8 cellular contexts compared by ENCODE assay signal in genomic region chr10:51699145-51699474, GRCh38. TPM values are rescaled to one million over a fixed set of nuclear protein-coding genes. Genes with fewer than 3 reads are reported as not detected.
A peak's percentile ranks its signal among the peaks of the same experiment; 100 is the strongest.
DNase-seq lines count a peak whose midpoint lies in the region; ATAC-seq, FAIRE-seq and TF ChIP-seq lines count a peak whose summit lies in the region.

No MANE protein-coding gene starts in this region.

- H3K4me1 ChIP-seq in BE2C (peaks cover 3% of the 10 kb centered on the region; the same call in 1 of the 2 replicates), kidney (ENCODE audit: control insufficient read depth in 1 of 2, insufficient read depth in 1 of 2, low read depth in 1 of 2, low read length in 2 of 2) (peaks cover 7 to 16% of the 10 kb centered on the region in 2 donors)

- TF ChIP-seq CTCF in BE2C (IDR thresholded peaks at IDR 0.05; ENCODE audit: low read depth, low read length) (no peak), kidney (IDR thresholded peaks at IDR 0.05; ENCODE audit: borderline replicate concordance, extremely low read depth, insufficient read depth) (no peak)

- H3K9me3 ChIP-seq in BE2C = no peaks in the 10 kb centered on the region
- no peaks in the 10 kb centered on the region for H3K9me3 ChIP-seq in kidney (ENCODE audit: control insufficient read depth in 1 of 2, low read length in 2 of 2)

- FAIRE-seq in kidney (lab: Jason Lieb, UNC) = no peak

- intact Hi-C loops in kidney (cut with DNase I) = no loop called here

- H3K36me3 ChIP-seq in BE2C (peaks cover 7% of the 10 kb centered on the region), kidney (ENCODE audit: control insufficient read depth in 1 of 2, insufficient read depth in 2 of 2, low read length in 2 of 2) (no peaks in the 10 kb centered on the region)

- H3K27me3 ChIP-seq in BE2C = no peaks in the 10 kb centered on the region

- H3K4me3 ChIP-seq in BE2C (ENCODE audit: low read depth, low read length) = peak overlapping the region; percentile 91
- peak overlapping the region; percentile 96 to 100 for H3K4me3 ChIP-seq in kidney (ENCODE audit: low read length in 2 of 2)

- H3K27ac ChIP-seq in adipose tissue (ENCODE audit: low read depth, low read length) = peak overlapping the region; percentile 31
- H3K27ac ChIP-seq in kidney (ENCODE audit: low read depth in 2 of 2, low read length in 2 of 2) = peak overlapping the region; percentile 99 to 100

- peak; percentile 12 for DNase-seq in BE2C
- DNase-seq in kidney = peak; percentile 63
- peak; percentile 11 for DNase-seq in stromal cell of bone marrow (ENCODE audit: low read depth)
- DNase-seq in stimulated activated CD4-positive, alpha-beta T cell treated with anti-CD3 and anti-CD28 coated beads, Interleukin-1b, Interleukin-23, amount 100 ng/mL, for 48 hours = no peak
- no peak for DNase-seq in Kasumi-1 (lab: John Stamatoyannopoulos, UW)

- 0 to 1% (median 0%) methylated on average over 14 of the region's 14 CpGs for WGBS in adipose tissue, 3 donors

- peak overlapping the region; percentile 94 to 100 for H3K9ac ChIP-seq in kidney (ENCODE audit: low read length in 2 of 2)

- ATAC-seq in GM19463 (IDR thresholded peaks at IDR 0.05; ENCODE audit: unreplicated experiment) (peak; percentile 30), HG03469 (IDR thresholded peaks at IDR 0.05; ENCODE audit: unreplicated experiment) (peak; percentile 14)

RNA-seq across cellular contexts. Expression of gene CSTF2T, which starts 0.3 kb away (rescaled TPM):
- polyA plus RNA-seq in BE2C (2012; ENCODE audit: insufficient read depth, insufficient read length, low read depth) = 32.3 TPM
- polyA plus RNA-seq in adipose tissue (10 to 100 TPM in 2 of 3 donors, 1 to 10 TPM in 1; 6.6 to 19.6 (median 12.1) TPM), kidney (ENCODE audit: insufficient read depth, low read depth, low replicate concordance) (11.2 TPM)
- total RNA-seq in kidney = 24.9 TPM

Comparison
In these comparisons a context has a peak if more than half of its experiments do, and no peak if none do; other contexts are left out.
1. DNase-seq: peak in BE2C (single experiment), kidney (single experiment) and stromal cell of bone marrow (single experiment); none in stimulated activated CD4-positive, alpha-beta T cell treated with anti-CD3 and anti-CD28 coated beads, Interleukin-1b, Interleukin-23, amount 100 ng/mL, for 48 hours (single experiment) and Kasumi-1 (0 of 2).